20 cellular contexts compared by ENCODE assay signal in the genomic region with DNA sequence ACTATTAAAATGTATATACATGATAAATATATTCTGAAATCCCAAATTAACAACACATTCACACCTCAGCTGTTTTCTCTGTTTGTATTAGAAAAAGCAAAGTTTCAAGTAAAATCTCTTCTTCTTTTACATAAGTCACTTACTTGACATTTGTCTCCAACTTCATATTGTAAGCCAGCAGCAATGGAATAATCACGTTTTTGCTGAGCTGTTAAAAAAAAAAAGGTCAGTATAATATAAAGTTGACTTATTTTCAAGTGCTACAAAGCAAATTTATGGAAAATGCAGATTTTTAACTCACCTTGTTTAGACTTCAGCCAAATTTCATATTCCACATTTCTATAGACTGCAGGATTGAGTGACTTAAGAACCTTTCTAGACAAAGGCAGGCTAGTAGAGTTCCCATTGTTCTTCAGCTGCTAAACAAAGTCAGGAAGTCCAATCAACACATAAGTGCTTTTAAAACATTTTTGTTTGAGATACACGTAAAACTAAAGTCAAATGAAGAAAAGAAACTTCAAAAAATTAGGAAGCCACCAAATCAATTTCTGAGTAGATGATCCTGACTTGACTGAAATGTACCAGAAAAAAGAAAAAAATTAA.
"Had no signal": no experiment of that assay in that cellular context is flagged by ENCODE, and none has a peak within 500 bp of the region (broad histone marks: within the 10 kb centered on the region; RNA-seq: fewer than 3 reads in every experiment).

No MANE protein-coding gene starts in this region.

- H3K27me3 ChIP-seq: esophagus squamous epithelium, neural progenitor cell, ovary, suprapubic skin, thyroid gland had no signal

- H3K4me3 ChIP-seq: esophagus squamous epithelium, left ventricle myocardium inferior, lower lobe of right lung, neural progenitor cell, ovary, smooth muscle cell, suprapubic skin, thyroid gland had no signal

- H3K4me3 Mint-ChIP-seq: immature natural killer cell; natural killer cell treated with Interleukin-12 subunit alpha and Interleukin-12 subunit beta and Interleukin-15 and Interleukin-18, amount 100 ng/mL, for 72 hours; neural progenitor cell; type B pancreatic cell had no signal

- H3K4me1 ChIP-seq: esophagus squamous epithelium, lower lobe of right lung, neural progenitor cell, suprapubic skin, thyroid gland had no signal

- H3K27me3 Mint-ChIP-seq: natural killer cell treated with Interleukin-12 subunit alpha and Interleukin-12 subunit beta and Interleukin-15 and Interleukin-18, amount 100 ng/mL, for 72 hours; type B pancreatic cell had no signal

- ATAC-seq: natural killer cell treated with Interleukin-12 subunit alpha and Interleukin-12 subunit beta and Interleukin-15 and Interleukin-18, amount 100 ng/mL, for 72 hours had no signal

- H3K27ac Mint-ChIP-seq: natural killer cell treated with Interleukin-12 subunit alpha and Interleukin-12 subunit beta and Interleukin-15 and Interleukin-18, amount 100 ng/mL, for 72 hours; neural progenitor cell had no signal

- DNase-seq: cortex of kidney; effector memory CD4-positive, alpha-beta T cell; esophagus squamous epithelium; left cardiac atrium; left ventricle myocardium inferior; lower lobe of right lung; ovary; right cardiac atrium; stimulated activated CD4-positive, alpha-beta T cell treated with anti-CD3 and anti-CD28 coated beads, Interleukin-2, amount 100 ng/mL, for 48 hours; stimulated activated naive CD8-positive, alpha-beta T cell treated with anti-CD3 and anti-CD28 coated beads, Interleukin-15, Interleukin-2, amounts not matched to agents 100 U/mL and 50 U/mL, for 24 hours had no signal

- H3K9me3 Mint-ChIP-seq: immature natural killer cell; natural killer cell treated with Interleukin-12 subunit alpha and Interleukin-12 subunit beta and Interleukin-15 and Interleukin-18, amount 100 ng/mL, for 72 hours; neural progenitor cell; type B pancreatic cell had no signal

- H2AFZ ChIP-seq: neural progenitor cell had no signal

- H3K4me1 Mint-ChIP-seq: neural progenitor cell had no signal

- H3K9ac ChIP-seq: neural progenitor cell had no signal

- FAIRE-seq: endometrium, keratinocyte, urothelium cell line had no signal

- H3K9me3 ChIP-seq: esophagus squamous epithelium, left ventricle myocardium inferior, lower lobe of right lung, ovary, suprapubic skin, thyroid gland had no signal

- H3K4me2 ChIP-seq: neural progenitor cell, smooth muscle cell had no signal

- H3K27ac ChIP-seq: esophagus squamous epithelium, lower lobe of right lung, neural progenitor cell, ovary, suprapubic skin, thyroid gland had no signal

- H3K36me3 ChIP-seq: ovary had no signal
